Comparison of ENCODE assay signal across 14 cellular contexts in genomic region chr11:70861534-70861933, GRCh38.
DNase-seq lines count a peak whose midpoint lies in the region; ATAC-seq and TF ChIP-seq lines count a peak whose summit lies in the region.
"Had no signal": no experiment of that assay in that cellular context is flagged by ENCODE, and none has a peak within 500 bp of the region (broad histone marks: within the 10 kb centered on the region; RNA-seq: fewer than 3 reads in every experiment).

No MANE protein-coding gene starts in this region.

- peaks cover 13% of the 10 kb centered on the region for H3K27me3 Mint-ChIP-seq in nephron progenitor cell (ENCODE audit: low read depth, poor library complexity)

- H3K27ac Mint-ChIP-seq in nephron progenitor cell: no peak overlapping the region
- H3K27ac Mint-ChIP-seq: CD8-positive, alpha-beta T cell had no signal

- no peaks in the 10 kb centered on the region for H3K79me2 ChIP-seq in osteoblast (ENCODE audit: insufficient read depth, low read length)

- TF ChIP-seq CTCF in nephron progenitor cell (IDR thresholded peaks at IDR 0.05) (no peak), osteoblast (IDR thresholded peaks at IDR 0.05; ENCODE audit: extremely low read depth, low read depth, low read length) (no peak)

- no peaks in the 10 kb centered on the region for H3K36me3 ChIP-seq in osteoblast (ENCODE audit: insufficient read depth, low read length)

- no peak overlapping the region for H3K4me2 ChIP-seq in osteoblast (ENCODE audit: insufficient read depth, low read length)
- H3K4me2 ChIP-seq: KMS-11 had no signal

- no peak overlapping the region for H3K27ac ChIP-seq in osteoblast (ENCODE audit: low read depth, low read length)
- H3K27ac ChIP-seq: KMS-11 had no signal

- H3K4me3 ChIP-seq in osteoblast (ENCODE audit: insufficient read depth, low read length): no peak overlapping the region

- no peaks in the 10 kb centered on the region for H3K36me3 Mint-ChIP-seq in nephron progenitor cell (ENCODE audit: low read depth)
- H3K36me3 Mint-ChIP-seq: CD8-positive, alpha-beta T cell had no signal

- no peaks in the 10 kb centered on the region for H3K27me3 ChIP-seq in osteoblast (ENCODE audit: insufficient read depth, low read length)

- H3K4me1 Mint-ChIP-seq in nephron progenitor cell: peaks cover 19% of the 10 kb centered on the region

- no peaks in the 10 kb centered on the region for H3K9me3 ChIP-seq in osteoblast (ENCODE audit: low read depth, low read length)

- H4K20me1 ChIP-seq in osteoblast (ENCODE audit: insufficient read depth, low read length): no peaks in the 10 kb centered on the region

- no peak overlapping the region for H2AFZ ChIP-seq in osteoblast (ENCODE audit: low read length)

- no peaks in the 10 kb centered on the region for H3K9me3 Mint-ChIP-seq in nephron progenitor cell
- H3K9me3 Mint-ChIP-seq: CD8-positive, alpha-beta T cell had no signal

- no peaks in the 10 kb centered on the region for H3K4me1 ChIP-seq in osteoblast (ENCODE audit: insufficient read depth, low read length)

- ATAC-seq in GM21576 (IDR thresholded peaks at IDR 0.05; ENCODE audit: unreplicated experiment): no peak
- ATAC-seq: CD8-positive, alpha-beta T cell; HepG2 had no signal

- DNase-seq in NCI-H1092 treated with DMSO at 0.1 percent for 48 hours (lab: John Stamatoyannopoulos, UW): peak; percentile 30
- DNase-seq in NCI-H146 (lab: John Stamatoyannopoulos, UW): peak; percentile 91
- peak; percentile 88 for DNase-seq in NCI-H748 (lab: John Stamatoyannopoulos, UW; ENCODE audit: unreplicated experiment)
- DNase-seq in nephron progenitor cell: no peak
- no peak for DNase-seq in glomerular visceral epithelial cell (ENCODE audit: extremely low spot score)
- no peak for DNase-seq in osteoblast (ENCODE audit: insufficient read length, low spot score, missing footprints)
- DNase-seq: CD8-positive, alpha-beta T cell; EL; NCI-H2171 treated with DMSO at 0.1 percent for 48 hours; SHP77 treated with DMSO at 0.1 percent for 48 hours; T-helper 2 cell had no signal

- H3K4me3 Mint-ChIP-seq in nephron progenitor cell: peak overlapping the region; percentile 1
- H3K4me3 Mint-ChIP-seq: CD8-positive, alpha-beta T cell had no signal

Comparison
In these comparisons a context has a peak if more than half of its experiments do, and no peak if none do; other contexts are left out.
1. DNase-seq: peak in NCI-H1092 treated with DMSO at 0.1 percent for 48 hours (single experiment), NCI-H146 (single experiment) and NCI-H748 (single experiment); none in nephron progenitor cell (single experiment), glomerular visceral epithelial cell (single experiment) and osteoblast (single experiment).